In genomic region chrX:47227334-47227583, GRCh38 we compare ENCODE assay signal across 7 cellular contexts.
"Had no signal": no experiment of that assay in that cellular context is flagged by ENCODE, and none has a peak within 500 bp of the region (broad histone marks: within the 10 kb centered on the region; RNA-seq: fewer than 3 reads in every experiment).

No MANE protein-coding gene starts in this region.

- FAIRE-seq: GM12878, GM12891, GM12892, GM18507, GM19239 had no signal

- DNase-seq: GDM1, GF-D8 had no signal

- H3K4me3 ChIP-seq: GM12878 had no signal

- ATAC-seq: GM12878 had no signal
